In the genomic region with DNA sequence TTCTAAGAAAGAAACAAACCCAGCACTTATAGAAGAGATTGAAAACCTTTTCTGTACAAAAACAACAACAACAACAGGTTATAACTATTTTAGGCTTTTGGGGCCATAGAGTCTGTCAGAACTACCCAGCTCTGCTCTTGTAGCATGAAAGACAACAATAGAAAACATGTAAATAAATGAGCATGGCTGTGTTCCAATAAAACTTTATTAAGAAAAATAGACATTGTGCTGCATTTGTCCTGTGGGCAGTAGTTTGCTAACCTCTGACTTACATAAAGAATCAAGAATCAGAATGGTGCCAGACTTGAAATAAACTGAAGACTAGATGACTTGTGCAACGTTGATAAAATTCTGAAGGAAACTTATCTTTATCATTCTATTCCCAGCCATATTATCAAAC, we compare ENCODE assay signal across 9 cellular contexts.
"Had no signal": no experiment of that assay in that cellular context is flagged by ENCODE, and none has a peak within 500 bp of the region (broad histone marks: within the 10 kb centered on the region; RNA-seq: fewer than 3 reads in every experiment).

No MANE protein-coding gene starts in this region.

- H2AFZ ChIP-seq: GM23248 had no signal

- ATAC-seq: HCT116, HepG2 had no signal

- H3K9me3 ChIP-seq: HAP-1 had no signal

- H3K9ac ChIP-seq: GM23248 had no signal

- H3K36me3 ChIP-seq: HAP-1 had no signal

- H3K4me3 ChIP-seq: GM23248, HAP-1 had no signal

- H3K27ac ChIP-seq: GM23248, HL-60 had no signal

- DNase-seq: GM23248, GOT3, H7, HFFc6, KG1 had no signal

- FAIRE-seq: HepG2 had no signal
